ENCODE assay signal across 8 cellular contexts in the genomic region with DNA sequence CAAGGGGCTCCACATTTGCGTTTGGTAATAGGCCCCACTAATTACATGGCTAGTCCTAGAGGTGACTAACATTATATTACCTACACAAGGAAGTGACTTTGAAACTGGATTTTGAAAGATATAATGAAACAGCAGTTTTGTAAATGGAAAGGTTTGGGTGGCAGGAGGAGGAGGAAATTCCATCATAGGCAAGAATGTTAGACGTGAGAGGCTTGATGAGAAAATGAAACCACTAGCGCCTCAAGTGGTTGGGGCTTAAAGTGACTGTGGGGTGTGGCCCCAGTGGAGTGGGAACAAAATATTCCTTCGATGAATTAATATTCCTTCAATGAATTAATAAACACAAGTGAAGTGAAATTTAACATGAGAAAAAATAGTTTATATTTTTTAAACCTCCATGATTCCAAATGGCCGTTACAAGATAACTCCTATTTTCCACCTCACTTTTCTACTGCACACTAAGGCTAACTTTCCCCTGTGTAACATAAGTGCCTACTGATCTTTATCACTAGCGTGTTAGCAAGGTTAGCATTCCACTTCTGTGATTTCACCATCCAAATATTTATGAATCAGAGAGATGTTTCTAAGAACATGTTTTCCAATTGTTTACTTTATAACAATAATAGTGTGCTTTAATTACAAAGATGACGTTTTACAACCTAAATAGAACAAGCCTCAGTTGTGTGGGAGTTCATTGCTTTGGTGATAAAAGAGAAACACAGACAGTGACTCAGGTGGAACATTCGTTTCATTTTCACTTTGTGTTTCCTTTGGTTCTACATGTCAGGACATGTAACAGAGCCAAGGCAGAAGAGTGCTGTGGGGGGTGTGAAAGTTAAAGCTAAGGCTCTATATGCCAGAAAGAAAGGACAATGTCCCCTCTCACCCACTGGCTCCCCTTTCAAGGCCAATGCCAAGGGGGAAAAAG. TPM values are rescaled to one million over a fixed set of nuclear protein-coding genes. Genes with fewer than 3 reads are reported as not detected.
DNase-seq lines count a peak whose midpoint lies in the region; ATAC-seq and TF ChIP-seq lines count a peak whose summit lies in the region.

No MANE protein-coding gene starts in this region.

- TF ChIP-seq POLR2A in NB4 (IDR thresholded peaks at IDR 0.05; ENCODE audit: extremely low read depth, insufficient read length): no peak

- WGBS in smooth muscle cell (ENCODE audit: low lambda C conversion rate): 32% methylated on average over 8 of the region's 8 CpGs

- H3K36me3 Mint-ChIP-seq in activated T-cell treated with anti-CD3 and anti-CD28 coated beads, Interleukin-2, amount 50 U/mL, for 4 hours (ENCODE audit: insufficient read depth): no peaks in the 10 kb centered on the region

- H3K9me3 ChIP-seq in smooth muscle cell (replicated peaks; ENCODE audit: low read depth): no peaks in the 10 kb centered on the region

- H3K4me2 ChIP-seq in smooth muscle cell: peak overlapping the region; percentile 78

- H3K9me3 Mint-ChIP-seq in activated T-cell treated with anti-CD3 and anti-CD28 coated beads, Interleukin-2, amount 50 U/mL, for 4 hours: no peaks in the 10 kb centered on the region

- peak; percentile 95 for ATAC-seq in HG02642 (IDR thresholded peaks at IDR 0.05; ENCODE audit: poor library complexity, unreplicated experiment)
- ATAC-seq in activated T-cell treated with anti-CD3 and anti-CD28 coated beads, Interleukin-2, amount 50 U/mL, for 4 hours: peak; percentile 92 to 93

- H3K9ac ChIP-seq in smooth muscle cell (ENCODE audit: low read depth): peak overlapping the region; percentile 99

- H3K4me1 ChIP-seq in smooth muscle cell (ENCODE audit: low read depth): peaks cover 6% of the 10 kb centered on the region

- TF ChIP-seq CTCF in GM12875 (IDR thresholded peaks at IDR 0.05; ENCODE audit: borderline replicate concordance, insufficient read depth, low read depth, low read length) (peak; percentile 42; the same call in 1 of the 2 replicates), NB4 (IDR thresholded peaks at IDR 0.05; ENCODE audit: low read depth, low read length) (peak; percentile 11), smooth muscle cell (IDR thresholded peaks at IDR 0.05; ENCODE audit: borderline replicate concordance, insufficient read depth, poor library complexity, severe bottlenecking) (peak; percentile 56)

- peaks cover 7% of the 10 kb centered on the region for H3K27me3 Mint-ChIP-seq in activated T-cell treated with anti-CD3 and anti-CD28 coated beads, Interleukin-2, amount 50 U/mL, for 4 hours (ENCODE audit: low read depth)

- H3K4me1 Mint-ChIP-seq in activated T-cell treated with anti-CD3 and anti-CD28 coated beads, Interleukin-2, amount 50 U/mL, for 4 hours (ENCODE audit: low read depth): peaks cover 28% of the 10 kb centered on the region

- peak; percentile 94 for DNase-seq in A172 (ENCODE audit: low spot score)
- peak; percentile 23 for DNase-seq in NB4 (ENCODE audit: low read depth)
- DNase-seq in activated T-cell treated with anti-CD3 and anti-CD28 coated beads, Interleukin-2, amount 50 U/mL, for 4 hours: peak; percentile 35
- peak; percentile 99 for DNase-seq in glomerular endothelial cell (ENCODE audit: extremely low read depth, low read depth, low spot score)
- DNase-seq in smooth muscle cell (lab: John Stamatoyannopoulos, UW; ENCODE audit: unreplicated experiment): no peak
- no peak for DNase-seq in NCI-H524 (lab: John Stamatoyannopoulos, UW)

- H3K27ac ChIP-seq in smooth muscle cell (ENCODE audit: low read depth): peak overlapping the region; percentile 100

- H3K79me2 ChIP-seq in smooth muscle cell (ENCODE audit: low read depth): no peaks in the 10 kb centered on the region

- H2AFZ ChIP-seq in smooth muscle cell (ENCODE audit: low read depth): no peak overlapping the region

- peak overlapping the region; percentile 37 for H3K4me3 Mint-ChIP-seq in activated T-cell treated with anti-CD3 and anti-CD28 coated beads, Interleukin-2, amount 50 U/mL, for 4 hours

- H3K4me3 ChIP-seq in GM12875 (ENCODE audit: low read depth, low read length): no peak overlapping the region
- no peak overlapping the region for H3K4me3 ChIP-seq in NB4 (ENCODE audit: low read depth, low read length)
- peak overlapping the region; percentile 11 for H3K4me3 ChIP-seq in smooth muscle cell

- H3F3A ChIP-seq in smooth muscle cell (ENCODE audit: low read depth): peaks cover 3% of the 10 kb centered on the region

- no peaks in the 10 kb centered on the region for H3K36me3 ChIP-seq in smooth muscle cell (ENCODE audit: low read depth)

- no peaks in the 10 kb centered on the region for H4K20me1 ChIP-seq in smooth muscle cell (ENCODE audit: low read depth)

- H3K27me3 ChIP-seq in smooth muscle cell (ENCODE audit: low read depth): no peaks in the 10 kb centered on the region

RNA-seq across cellular contexts. Expression of a gene that starts 12.5 kb away (rescaled TPM):
- total RNA-seq in A172 (2014; rRNA removed; shearing (Covaris generic)): 0.86 and 1.0 TPM in 2 replicates
- 10 to 100 TPM; 14.8 to 27.2 (median 16.8) TPM for total RNA-seq in activated T-cell treated with anti-CD3 and anti-CD28 coated beads, Interleukin-2, amount 50 U/mL, for 4 hours
- total RNA-seq in glomerular endothelial cell (7.0 and 21.1 TPM in 2 replicates), smooth muscle cell (229 and 231 TPM in 2 replicates)
- polyA plus RNA-seq in smooth muscle cell: 152 and 268 TPM in 2 replicates

Comparison
In these comparisons a context has a peak if more than half of its experiments do, and no peak if none do; other contexts are left out.
1. DNase-seq: peak in A172 (single experiment), NB4 (single experiment), activated T-cell treated with anti-CD3 and anti-CD28 coated beads, Interleukin-2, amount 50 U/mL, for 4 hours (single experiment) and glomerular endothelial cell (single experiment); none in smooth muscle cell (single experiment) and NCI-H524 (0 of 2).
2. Peak in every context shown above with its lines, with median percentiles within 50 percentile points of each other: CTCF ChIP-seq.